Comparison of ENCODE assay signal across 8 cellular contexts in the genomic region with DNA sequence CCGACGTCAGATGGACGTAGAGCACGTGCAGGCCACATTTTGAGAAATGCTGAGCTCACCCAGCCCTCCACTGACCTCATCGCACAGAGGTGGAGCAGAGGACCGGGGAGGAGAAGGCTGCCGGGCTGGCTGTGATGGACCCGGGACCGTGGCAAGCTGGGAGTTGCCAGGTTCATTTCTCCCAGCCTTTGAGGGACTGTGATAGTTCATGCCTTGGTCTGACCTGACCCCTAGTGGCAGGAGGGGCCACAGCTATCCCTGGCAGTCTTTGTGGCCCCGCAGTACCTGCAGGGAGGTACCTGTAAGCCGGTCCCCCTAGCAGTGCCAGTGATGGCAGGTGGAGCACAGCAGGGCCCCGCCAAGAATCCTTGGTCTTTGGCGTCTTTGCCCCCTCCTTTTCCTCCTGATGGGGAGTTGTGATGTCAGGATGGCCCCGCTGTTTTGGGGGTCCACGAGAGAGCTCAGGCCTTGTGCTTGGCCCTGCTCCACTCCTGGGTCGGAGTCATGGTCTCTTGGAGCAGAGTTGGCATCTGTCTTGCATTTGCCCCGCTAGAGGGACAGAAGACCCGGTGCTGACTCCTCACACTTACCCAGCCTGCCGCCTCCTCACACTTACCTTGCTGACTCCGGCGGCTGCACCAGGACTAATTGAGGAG. TPM values are rescaled to one million over a fixed set of nuclear protein-coding genes. Genes with fewer than 3 reads are reported as not detected.
A peak's percentile ranks its signal among the peaks of the same experiment; 100 is the strongest.
DNase-seq lines count a peak whose midpoint lies in the region; ATAC-seq lines count a peak whose summit lies in the region.

No MANE protein-coding gene starts in this region.

- H3K4me1 Mint-ChIP-seq in naive B cell, result peaks cover 0 to 6% (median 5%) of the 10 kb centered on the region in 3 donors

- H3K4me3 Mint-ChIP-seq in naive B cell, result no peak overlapping the region

- in situ Hi-C loops in ACHN (cut with HindIII; ENCODE audit: low pct_ligation_motif_present, low pct_unique_long_range_greater_than_20kb, low sequenced_read_pairs), result no loop called here

- ATAC-seq in GM18498 (IDR thresholded peaks at IDR 0.05; ENCODE audit: unreplicated experiment) (peak; percentile 48), esophagus mucosa (peak; percentile 83), naive B cell (ENCODE audit: low read depth in 2 of 2) (peak; percentile 95 to 96), HG03565 (IDR thresholded peaks at IDR 0.05; ENCODE audit: unreplicated experiment) (no peak)

- H3K36me3 Mint-ChIP-seq in naive B cell, result peaks cover 8 to 19% of the 10 kb centered on the region in 2 donors

- DNase-seq in ACHN (peak; percentile 56), NCI-H82 (lab: John Stamatoyannopoulos, UW) (peak; percentile 85), naive B cell (peak; percentile 61)
- peak; percentile 21 for DNase-seq in activated CD8-positive, alpha-beta memory T cell treated with anti-CD3 and anti-CD28 coated beads, Interleukin-2, amount 50 U/mL, for 1 hour (ENCODE audit: extremely low read depth)
- DNase-seq in stimulated activated naive CD4-positive, alpha-beta T cell (lab: John Stamatoyannopoulos, UW), result peak; percentile 13 to 53 (median 36)

- no peaks in the 10 kb centered on the region for H3K9me3 Mint-ChIP-seq in naive B cell

- no peaks in the 10 kb centered on the region for H3K27me3 Mint-ChIP-seq in naive B cell

- H3K27ac Mint-ChIP-seq in naive B cell, result peak overlapping the region in 2 of 6 donors; percentile 42 to 63

RNA-seq across cellular contexts. Expression of a gene that starts 50.4 kb away (rescaled TPM):
- not detected for total RNA-seq in esophagus mucosa
- polyA plus RNA-seq in naive B cell (ENCODE audit: low read depth in 6 of 6), result not detected

Comparison
In these comparisons a context has a peak if more than half of its experiments do, and no peak if none do; other contexts are left out.
1. DNase-seq: peak in every context shown above with its lines; median percentile 85 in NCI-H82; 61 in naive B cell; 56 in ACHN; 36 in stimulated activated naive CD4-positive, alpha-beta T cell; 21 in activated CD8-positive, alpha-beta memory T cell treated with anti-CD3 and anti-CD28 coated beads, Interleukin-2, amount 50 U/mL, for 1 hour.